In the genomic region with DNA sequence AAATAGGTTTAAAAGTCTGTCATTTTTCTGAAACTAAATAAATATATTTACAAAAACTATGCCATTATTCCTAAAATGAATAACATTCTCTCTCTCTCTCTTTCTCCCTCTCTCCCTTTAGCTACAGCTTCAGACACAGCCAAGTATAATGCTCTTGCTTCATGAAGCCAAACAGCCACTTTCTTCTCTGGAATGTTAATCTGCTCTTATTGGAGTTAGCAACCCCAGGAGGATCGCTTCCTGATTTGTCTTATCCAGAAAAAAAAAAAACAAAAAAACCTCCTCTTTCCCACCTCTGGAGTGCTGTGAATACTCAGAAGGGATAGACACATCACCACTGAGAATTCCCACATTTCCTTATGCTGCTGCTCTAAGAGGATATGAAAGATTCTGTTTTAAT, we compare ENCODE assay signal across 24 cellular contexts.
"Had no signal": no experiment of that assay in that cellular context is flagged by ENCODE, and none has a peak within 500 bp of the region (broad histone marks: within the 10 kb centered on the region; RNA-seq: fewer than 3 reads in every experiment).

No MANE protein-coding gene starts in this region.

- H3K4me1 ChIP-seq: breast epithelium, SJSA1 had no signal

- H3K27ac Mint-ChIP-seq: activated CD4-positive, alpha-beta memory T cell treated with anti-CD3 and anti-CD28 coated beads, Interleukin-2, amount 10 ng/mL, durations not matched to agents 7 days and 5 days; activated CD4-positive, alpha-beta T cell treated with anti-CD3 and anti-CD28 coated beads for 36 hours; activated naive CD8-positive, alpha-beta T cell treated with anti-CD3 and anti-CD28 coated beads, Interleukin-2, amount 10 ng/mL, durations not matched to agents 7 days and 5 days; T-cell had no signal

- H3K9me3 Mint-ChIP-seq: activated naive CD8-positive, alpha-beta T cell treated with anti-CD3 and anti-CD28 coated beads, Interleukin-2, amount 10 ng/mL, durations not matched to agents 7 days and 5 days had no signal

- H3K36me3 Mint-ChIP-seq: activated naive CD8-positive, alpha-beta T cell treated with anti-CD3 and anti-CD28 coated beads, Interleukin-2, amount 10 ng/mL, durations not matched to agents 7 days and 5 days; T-cell had no signal

- H3K4me2 ChIP-seq: KMS-11 had no signal

- H3K27me3 Mint-ChIP-seq: activated CD4-positive, alpha-beta memory T cell treated with anti-CD3 and anti-CD28 coated beads, Interleukin-2, amount 10 ng/mL, durations not matched to agents 7 days and 5 days; activated CD4-positive, alpha-beta T cell treated with anti-CD3 and anti-CD28 coated beads for 36 hours; activated naive CD8-positive, alpha-beta T cell treated with anti-CD3 and anti-CD28 coated beads, Interleukin-2, amount 10 ng/mL, durations not matched to agents 7 days and 5 days; T-cell had no signal

- H3K9ac ChIP-seq: KMS-11 had no signal

- H3K36me3 ChIP-seq: breast epithelium, MG63, SJSA1 had no signal

- H3K27me3 ChIP-seq: breast epithelium, MG63, SJSA1 had no signal

- H3K4me3 Mint-ChIP-seq: activated CD4-positive, alpha-beta memory T cell treated with anti-CD3 and anti-CD28 coated beads, Interleukin-2, amount 10 ng/mL, durations not matched to agents 7 days and 5 days; activated CD4-positive, alpha-beta T cell treated with anti-CD3 and anti-CD28 coated beads for 36 hours; activated naive CD8-positive, alpha-beta T cell treated with anti-CD3 and anti-CD28 coated beads, Interleukin-2, amount 10 ng/mL, durations not matched to agents 7 days and 5 days; T-cell had no signal

- ATAC-seq: activated CD4-positive, alpha-beta T cell treated with anti-CD3 and anti-CD28 coated beads for 36 hours; PC-3; T-cell had no signal

- H3K4me3 ChIP-seq: breast epithelium, MG63, SJSA1 had no signal

- H3K4me1 Mint-ChIP-seq: activated CD4-positive, alpha-beta memory T cell treated with anti-CD3 and anti-CD28 coated beads, Interleukin-2, amount 10 ng/mL, durations not matched to agents 7 days and 5 days; activated CD4-positive, alpha-beta T cell treated with anti-CD3 and anti-CD28 coated beads for 36 hours; activated naive CD8-positive, alpha-beta T cell treated with anti-CD3 and anti-CD28 coated beads, Interleukin-2, amount 10 ng/mL, durations not matched to agents 7 days and 5 days; T-cell had no signal

- H3K27ac ChIP-seq: breast epithelium, KMS-11, SJSA1, VCaP had no signal

- DNase-seq: activated CD4-positive, alpha-beta memory T cell treated with anti-CD3 and anti-CD28 coated beads, Interleukin-2, amount 10 ng/mL, durations not matched to agents 7 days and 5 days; activated CD4-positive, alpha-beta T cell treated with anti-CD3 and anti-CD28 coated beads for 36 hours; activated CD4-positive, alpha-beta T cell treated with anti-CD3 and anti-CD28 coated beads, Interleukin-2, amount 50 U/mL, for 1 hour; activated naive CD4-positive, alpha-beta T cell treated with anti-CD3 and anti-CD28 coated beads, Interleukin-2, amount 50 U/mL, for 16 hours; activated naive CD8-positive, alpha-beta T cell treated with anti-CD3 and anti-CD28 coated beads, Interleukin-2, amount 10 ng/mL, durations not matched to agents 7 days and 5 days; aorta; caudate nucleus; MG63; MV-4-11; NCI-H1105; NCI-H1436; NCI-H1694 treated with DMSO at 0.1 percent for 48 hours; NCI-H2029 treated with DMSO at 0.1 percent for 48 hours; NCI-H446; NCI-H524; PC-3; SHP77; T-cell; T-helper 2 cell; T1000 had no signal
